Comparison of ENCODE assay signal across 8 cellular contexts in genomic region chr16:67537270-67537635, GRCh38. TPM values are rescaled to one million over a fixed set of nuclear protein-coding genes. Genes with fewer than 3 reads are reported as not detected.
DNase-seq lines count a peak whose midpoint lies in the region; ATAC-seq and TF ChIP-seq lines count a peak whose summit lies in the region.

No MANE protein-coding gene starts in this region.

- H3K36me3 ChIP-seq in gastroesophageal sphincter (peaks cover 0 to 33% of the 10 kb centered on the region in 2 donors), neuron (ENCODE audit: insufficient read depth, low read length) (peaks cover 21% of the 10 kb centered on the region), HAP-1 (replicated peaks) (peaks cover 36% of the 10 kb centered on the region), MG63 (peaks cover 7% of the 10 kb centered on the region; the same call in 1 of the 2 replicates)

- no peak for TF ChIP-seq EP300 in gastroesophageal sphincter (IDR thresholded peaks at IDR 0.05)

- DNase-seq in GM13976 (ENCODE audit: low spot score) (peak; percentile 76), M059J (ENCODE audit: low read depth) (peak; percentile 47), HAP-1 (ENCODE audit: low spot score in 2 of 2) (no peak), MG63 (no peak)
- peak; percentile 87 for DNase-seq in activated effector memory CD4-positive, alpha-beta T cell treated with anti-CD3 and anti-CD28 coated beads, Interleukin-2, amount 50 U/mL, for 16 hours

- H3K27me3 ChIP-seq in gastroesophageal sphincter: no peaks in the 10 kb centered on the region
- no peaks in the 10 kb centered on the region for H3K27me3 ChIP-seq in neuron (ENCODE audit: insufficient read depth, low read length)
- H3K27me3 ChIP-seq in HAP-1 (ENCODE audit: low read depth): no peaks in the 10 kb centered on the region
- H3K27me3 ChIP-seq in MG63: no peaks in the 10 kb centered on the region

- H3K4me1 ChIP-seq in gastroesophageal sphincter: peaks cover 0 to 87% (median 31%) of the 10 kb centered on the region in 3 donors
- peaks cover 14% of the 10 kb centered on the region for H3K4me1 ChIP-seq in neuron (ENCODE audit: insufficient read depth, low read length)
- no peaks in the 10 kb centered on the region for H3K4me1 ChIP-seq in HAP-1

- TF ChIP-seq POLR2A in gastroesophageal sphincter (IDR thresholded peaks at IDR 0.05): peak; percentile 36 to 46

- ATAC-seq in gastroesophageal sphincter: peak; percentile 82
- no peak for ATAC-seq in HG03442 (IDR thresholded peaks at IDR 0.05; ENCODE audit: unreplicated experiment)

- no peak overlapping the region for H2AFZ ChIP-seq in neuron (ENCODE audit: low read depth, low read length)

- 2% methylated on average over 8 of the region's 32 CpGs; no CpG with 5 or more reads in 1 of the 2 donors for WGBS in gastroesophageal sphincter (ENCODE audit: low coverage in 1 of 2), 2 donors

- H3K9me3 ChIP-seq in gastroesophageal sphincter (no peaks in the 10 kb centered on the region), neuron (ENCODE audit: low read length) (no peaks in the 10 kb centered on the region), HAP-1 (no peaks in the 10 kb centered on the region), MG63 (no peaks in the 10 kb centered on the region)

- TF ChIP-seq CTCF in GM13976 (IDR thresholded peaks at IDR 0.05; ENCODE audit: borderline replicate concordance, control extremely low read depth, extremely low read depth, insufficient read depth, missing control alignments) (peak; percentile 4), gastroesophageal sphincter (IDR thresholded peaks at IDR 0.05) (no peak)

- in situ Hi-C loops in GM13976 (cut with MboI; ENCODE audit: low sequenced_read_pairs, unreplicated experiment) (loop anchor here (10.0 to 25.0 kb wide), 2 partner anchors 108 to 275 kb away; partner anchors contain the start of genes CARMIL2, RANBP10 and TSNAXIP1), HAP-1 (cut with MboI; ENCODE audit: low sequenced_read_pairs) (no loop called here)

- H3K4me3 ChIP-seq in gastroesophageal sphincter: peak overlapping the region; percentile 44 to 78
- H3K4me3 ChIP-seq in neuron (ENCODE audit: low read length): peak overlapping the region; percentile 40
- H3K4me3 ChIP-seq in HAP-1: no peak overlapping the region
- no peak overlapping the region for H3K4me3 ChIP-seq in MG63

- H3K27ac ChIP-seq in gastroesophageal sphincter: peak overlapping the region; percentile 1 to 86 (median 83)

RNA-seq across cellular contexts. Expression of gene RIPOR1, which starts 8.6 kb away (rescaled TPM):
- total RNA-seq in M059J (2014; rRNA removed; shearing (Covaris generic)): 16.6 and 34.4 TPM in 2 replicates
- 100 to 1,000 TPM in 1 of 4 donors, 10 to 100 TPM in 3; 43.3 to 112 (median 64.9) TPM for total RNA-seq in gastroesophageal sphincter
- total RNA-seq in MG63 (2014; rRNA removed; shearing (Covaris generic); ENCODE audit: low replicate concordance): 3.1 and 5.0 TPM in 2 replicates

RNA-seq across cellular contexts. Expression of gene CTCF, which starts 25.1 kb away (rescaled TPM):
- 24.8 and 38.8 TPM in 2 replicates for total RNA-seq in M059J (2014; rRNA removed; shearing (Covaris generic))
- total RNA-seq in gastroesophageal sphincter: 10 to 100 TPM; 26.4 to 44.8 (median 41.4) TPM
- 26.1 and 32.2 TPM in 2 replicates for total RNA-seq in MG63 (2014; rRNA removed; shearing (Covaris generic); ENCODE audit: low replicate concordance)

RNA-seq across cellular contexts. Expression of gene AGRP, which starts 53.9 kb away (rescaled TPM):
- total RNA-seq in M059J (2014; rRNA removed; shearing (Covaris generic)): not detected in 2 replicates
- not detected for total RNA-seq in gastroesophageal sphincter
- total RNA-seq in MG63 (2014; rRNA removed; shearing (Covaris generic); ENCODE audit: low replicate concordance): not detected in 2 replicates

RNA-seq across cellular contexts. Expression of gene ATP6V0D1, which starts 56.3 kb away (rescaled TPM):
- 156 and 160 TPM in 2 replicates for total RNA-seq in M059J (2014; rRNA removed; shearing (Covaris generic))
- 100 to 1,000 TPM in 2 of 4 donors, 10 to 100 TPM in 2; 94.2 to 145 (median 110) TPM for total RNA-seq in gastroesophageal sphincter
- 30.8 and 42.3 TPM in 2 replicates for total RNA-seq in MG63 (2014; rRNA removed; shearing (Covaris generic); ENCODE audit: low replicate concordance)

Comparison
In these comparisons a context has a peak if more than half of its experiments do, and no peak if none do; other contexts are left out.
1. DNase-seq: peak in GM13976 (single experiment), M059J (single experiment) and activated effector memory CD4-positive, alpha-beta T cell treated with anti-CD3 and anti-CD28 coated beads, Interleukin-2, amount 50 U/mL, for 16 hours (single experiment); none in HAP-1 (0 of 2) and MG63 (single experiment).
2. H3K4me3 ChIP-seq: peak in gastroesophageal sphincter (2 of 2) and neuron (single experiment); none in HAP-1 (single experiment) and MG63 (single experiment).